11 cellular contexts compared by ENCODE assay signal in the genomic region with DNA sequence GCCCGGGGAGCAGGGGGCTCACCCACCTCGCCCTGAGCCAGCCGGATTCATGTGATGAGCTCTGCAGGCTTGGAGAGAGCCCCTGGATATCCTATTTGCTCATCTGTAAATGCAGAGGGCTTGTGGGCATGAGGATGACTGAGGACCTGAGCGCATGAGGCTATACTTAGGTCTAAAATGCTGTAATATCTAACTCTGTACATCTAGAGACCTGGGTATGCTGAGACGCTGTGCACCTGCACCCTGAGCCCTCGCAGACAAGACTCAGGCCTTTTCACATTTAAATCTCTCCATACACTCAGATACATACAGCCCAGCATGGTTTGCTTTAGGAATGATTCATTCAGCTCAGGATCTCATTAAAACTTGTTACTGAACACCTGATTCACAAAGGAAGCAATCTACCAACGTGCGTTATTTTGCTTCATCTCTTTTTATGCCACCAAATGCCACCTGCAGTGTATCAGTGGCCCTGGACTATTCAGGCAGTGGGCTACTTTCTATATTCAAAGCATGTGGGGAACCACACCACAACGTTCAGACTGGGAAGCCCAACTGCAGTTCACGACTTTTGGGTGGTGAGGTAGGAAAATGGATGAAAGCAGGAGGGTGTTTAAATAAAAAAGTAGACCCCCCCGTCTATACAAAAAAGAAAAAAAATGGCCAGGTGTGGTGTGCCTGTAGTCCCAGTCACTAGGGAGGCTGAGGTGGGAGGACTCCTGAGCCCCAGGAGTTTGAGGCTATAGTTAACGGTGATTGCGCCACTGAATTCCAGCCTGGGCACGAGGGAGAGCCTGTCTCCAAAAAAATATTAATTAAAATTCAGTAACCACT. TPM values are rescaled to one million over a fixed set of nuclear protein-coding genes. Genes with fewer than 3 reads are reported as not detected.
DNase-seq lines count a peak whose midpoint lies in the region; ATAC-seq lines count a peak whose summit lies in the region.
"Had no signal": no experiment of that assay in that cellular context is flagged by ENCODE, and none has a peak within 500 bp of the region (broad histone marks: within the 10 kb centered on the region; RNA-seq: fewer than 3 reads in every experiment).

No MANE protein-coding gene starts in this region.

- H4K20me1 ChIP-seq in Karpas-422 (ENCODE audit: insufficient read depth, low read depth, low read length): peaks cover 91% of the 10 kb centered on the region

- peak overlapping the region; percentile 48 for H3K27ac ChIP-seq in Karpas-422 (ENCODE audit: low read length)

- intact Hi-C loops in activated CD4-positive, alpha-beta T cell treated with anti-CD3 and anti-CD28 coated beads, Interleukin-2, amount 10 ng/mL, durations not matched to agents 24 days and 14 days (cut with micrococcal nuclease): no loop called here

- H3K27ac Mint-ChIP-seq in activated CD4-positive, alpha-beta T cell treated with anti-CD3 and anti-CD28 coated beads, Interleukin-2, amount 10 ng/mL, durations not matched to agents 24 days and 14 days: peak overlapping the region; percentile 68
- peak overlapping the region; percentile 63 to 85 for H3K27ac Mint-ChIP-seq in effector memory CD8-positive, alpha-beta T cell
- H3K27ac Mint-ChIP-seq in stimulated activated effector memory CD8-positive, alpha-beta T cell treated with anti-CD3 and anti-CD28 coated beads, Interleukin-12 subunit alpha, Interleukin-12 subunit beta, amount 100 ng/mL, for 72 hours: no peak overlapping the region

- peak; percentile 23 for ATAC-seq in effector memory CD8-positive, alpha-beta T cell (replicated peaks)
- ATAC-seq in stimulated activated effector memory CD8-positive, alpha-beta T cell treated with anti-CD3 and anti-CD28 coated beads, Interleukin-12 subunit alpha, Interleukin-12 subunit beta, amount 100 ng/mL, for 72 hours: peak; percentile 74
- ATAC-seq in left lobe of liver (no peak), GM21528 (IDR thresholded peaks at IDR 0.05; ENCODE audit: low FRiP score, unreplicated experiment) (no peak), GM19452 (IDR thresholded peaks at IDR 0.05; ENCODE audit: unreplicated experiment) (no peak)

- no peaks in the 10 kb centered on the region for H3K36me3 Mint-ChIP-seq in activated CD4-positive, alpha-beta T cell treated with anti-CD3 and anti-CD28 coated beads, Interleukin-2, amount 10 ng/mL, durations not matched to agents 24 days and 14 days (ENCODE audit: low read depth)
- peaks cover 24% of the 10 kb centered on the region for H3K36me3 Mint-ChIP-seq in effector memory CD8-positive, alpha-beta T cell (ENCODE audit: insufficient read depth)
- peaks cover 14% of the 10 kb centered on the region for H3K36me3 Mint-ChIP-seq in stimulated activated effector memory CD8-positive, alpha-beta T cell treated with anti-CD3 and anti-CD28 coated beads, Interleukin-12 subunit alpha, Interleukin-12 subunit beta, amount 100 ng/mL, for 72 hours

- no peaks in the 10 kb centered on the region for H3K9me3 Mint-ChIP-seq in activated CD4-positive, alpha-beta T cell treated with anti-CD3 and anti-CD28 coated beads, Interleukin-2, amount 10 ng/mL, durations not matched to agents 24 days and 14 days
- H3K9me3 Mint-ChIP-seq in effector memory CD8-positive, alpha-beta T cell: no peaks in the 10 kb centered on the region
- H3K9me3 Mint-ChIP-seq in stimulated activated effector memory CD8-positive, alpha-beta T cell treated with anti-CD3 and anti-CD28 coated beads, Interleukin-12 subunit alpha, Interleukin-12 subunit beta, amount 100 ng/mL, for 72 hours: no peaks in the 10 kb centered on the region

- H3K4me3 ChIP-seq in Karpas-422 (ENCODE audit: low read length): peak overlapping the region; percentile 36; the same call in 1 of the 2 replicates

- no peaks in the 10 kb centered on the region for H3K27me3 Mint-ChIP-seq in activated CD4-positive, alpha-beta T cell treated with anti-CD3 and anti-CD28 coated beads, Interleukin-2, amount 10 ng/mL, durations not matched to agents 24 days and 14 days
- no peaks in the 10 kb centered on the region for H3K27me3 Mint-ChIP-seq in effector memory CD8-positive, alpha-beta T cell

- peak overlapping the region; percentile 23 for H3K4me3 Mint-ChIP-seq in activated CD4-positive, alpha-beta T cell treated with anti-CD3 and anti-CD28 coated beads, Interleukin-2, amount 10 ng/mL, durations not matched to agents 24 days and 14 days
- peak overlapping the region; percentile 57 to 71 for H3K4me3 Mint-ChIP-seq in effector memory CD8-positive, alpha-beta T cell
- peak overlapping the region; percentile 37 for H3K4me3 Mint-ChIP-seq in stimulated activated effector memory CD8-positive, alpha-beta T cell treated with anti-CD3 and anti-CD28 coated beads, Interleukin-12 subunit alpha, Interleukin-12 subunit beta, amount 100 ng/mL, for 72 hours

- no peak overlapping the region for H2AFZ ChIP-seq in Karpas-422 (ENCODE audit: low read length)

- no peaks in the 10 kb centered on the region for H3K9me2 ChIP-seq in Karpas-422 (replicated peaks; ENCODE audit: insufficient read depth, low read length)

- H3K4me1 Mint-ChIP-seq in activated CD4-positive, alpha-beta T cell treated with anti-CD3 and anti-CD28 coated beads, Interleukin-2, amount 10 ng/mL, durations not matched to agents 24 days and 14 days: peaks cover 66% of the 10 kb centered on the region
- peaks cover 68 to 75% of the 10 kb centered on the region in 2 donors for H3K4me1 Mint-ChIP-seq in effector memory CD8-positive, alpha-beta T cell (ENCODE audit: low read depth in 2 of 2)
- peaks cover 79% of the 10 kb centered on the region for H3K4me1 Mint-ChIP-seq in stimulated activated effector memory CD8-positive, alpha-beta T cell treated with anti-CD3 and anti-CD28 coated beads, Interleukin-12 subunit alpha, Interleukin-12 subunit beta, amount 100 ng/mL, for 72 hours

- no peak for DNase-seq in activated CD4-positive, alpha-beta T cell treated with anti-CD3 and anti-CD28 coated beads, Interleukin-2, amount 10 ng/mL, durations not matched to agents 24 days and 14 days
- no peak for DNase-seq in activated CD4-positive, alpha-beta T cell treated with anti-CD3 and anti-CD28 coated beads for 48 hours
- DNase-seq in Karpas-422 (peak; percentile 74), left lobe of liver (ENCODE audit: low spot score) (no peak)
- no peak for DNase-seq in effector memory CD8-positive, alpha-beta T cell
- DNase-seq in stimulated activated effector memory CD8-positive, alpha-beta T cell treated with anti-CD3 and anti-CD28 coated beads, Interleukin-12 subunit alpha, Interleukin-12 subunit beta, amount 100 ng/mL, for 72 hours (ENCODE audit: low spot score in 2 of 2): no peak
- DNase-seq: activated CD4-positive, alpha-beta T cell treated with anti-CD3 and anti-CD28 coated beads, Interleukin-2, amount 50 U/mL, for 1 hour; NCI-H2029 treated with DMSO at 0.1 percent for 48 hours; retina had no signal

- H3K9ac ChIP-seq in Karpas-422 (ENCODE audit: low read length): peak overlapping the region; percentile 9; the same call in 1 of the 2 replicates

- H3K4me1 ChIP-seq in Karpas-422 (ENCODE audit: low read length): peaks cover 77% of the 10 kb centered on the region

- no peaks in the 10 kb centered on the region for H3K36me3 ChIP-seq in Karpas-422 (ENCODE audit: insufficient read depth, low read length)

- H3K79me2 ChIP-seq in Karpas-422 (ENCODE audit: low read length): peaks cover 48% of the 10 kb centered on the region

- no peaks in the 10 kb centered on the region for H3K9me3 ChIP-seq in Karpas-422 (ENCODE audit: low read length)

- H3K27me3 ChIP-seq in Karpas-422 (ENCODE audit: low read length): peaks cover 5% of the 10 kb centered on the region; the same call in 1 of the 2 replicates

- H3K4me2 ChIP-seq in Karpas-422 (ENCODE audit: low read depth, low read length, poor library complexity, severe bottlenecking): peak overlapping the region; percentile 58

RNA-seq across cellular contexts. Expression of a gene that starts 12.0 kb away (rescaled TPM):
- 180 and 186 TPM in 2 replicates for total RNA-seq in activated CD4-positive, alpha-beta T cell treated with anti-CD3 and anti-CD28 coated beads, Interleukin-2, amount 10 ng/mL, durations not matched to agents 24 days and 14 days
- total RNA-seq in Karpas-422 (2014; rRNA removed; shearing (Covaris generic); ENCODE audit: low replicate concordance): 38.6 and 42.5 TPM in 2 replicates
- 44.3 TPM for total RNA-seq in left lobe of liver

Comparison
In these comparisons a context has a peak if more than half of its experiments do, and no peak if none do; other contexts are left out.
1. ATAC-seq: peak in effector memory CD8-positive, alpha-beta T cell (single experiment) and stimulated activated effector memory CD8-positive, alpha-beta T cell treated with anti-CD3 and anti-CD28 coated beads, Interleukin-12 subunit alpha, Interleukin-12 subunit beta, amount 100 ng/mL, for 72 hours (single experiment); none in left lobe of liver (single experiment), GM21528 (single experiment) and GM19452 (single experiment).
2. Peak in every context shown above with its lines, with median percentiles within 50 percentile points of each other: H3K4me3 Mint-ChIP-seq.